8 cellular contexts compared by ENCODE assay signal in the genomic region with DNA sequence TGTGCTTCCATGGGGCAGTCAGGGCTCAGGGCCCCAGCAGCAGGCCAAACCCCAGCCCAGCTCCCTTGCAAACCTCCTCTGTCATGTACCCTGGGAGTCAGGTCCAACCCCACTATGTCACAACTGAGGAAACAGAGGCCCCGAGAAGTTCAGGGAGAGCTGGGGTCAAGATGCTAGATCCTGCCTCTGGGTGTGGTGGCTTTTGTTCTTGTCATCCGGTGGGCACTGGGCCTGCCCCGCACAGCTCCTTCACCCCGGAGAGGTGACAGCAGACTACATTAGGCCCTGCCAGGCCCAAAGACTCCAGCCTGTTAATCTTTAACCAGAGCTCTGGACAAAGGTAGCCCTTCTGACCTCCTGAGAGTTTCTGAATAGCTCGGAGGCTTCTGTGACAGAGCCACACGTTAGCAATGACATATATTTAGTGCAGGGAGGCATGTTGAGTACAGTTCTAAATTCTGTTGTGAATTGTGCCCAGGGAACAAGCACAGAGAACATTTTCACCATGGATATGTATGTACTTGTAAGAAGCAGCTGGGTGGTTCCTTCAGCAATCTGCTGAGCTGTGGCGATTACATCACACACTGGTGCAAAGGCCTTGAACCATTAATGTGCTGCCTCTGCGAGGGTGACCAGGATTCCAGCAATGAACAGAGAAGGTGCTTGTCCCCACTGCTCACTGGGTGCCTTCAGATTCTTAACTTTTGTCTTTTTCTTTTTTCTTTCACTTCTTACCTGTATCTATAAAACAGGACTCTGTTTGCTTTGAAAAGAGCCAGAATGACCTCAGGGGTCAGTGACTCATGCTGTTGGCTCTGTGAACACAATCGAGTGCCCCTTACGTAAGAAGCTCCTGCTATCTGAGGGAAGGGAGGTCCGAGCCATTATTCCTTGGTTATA.
DNase-seq lines count a peak whose midpoint lies in the region; ATAC-seq, FAIRE-seq and TF ChIP-seq lines count a peak whose summit lies in the region.

No MANE protein-coding gene starts in this region.

- no peaks in the 10 kb centered on the region for H3K4me1 Mint-ChIP-seq in activated naive CD8-positive, alpha-beta T cell treated with anti-CD3 and anti-CD28 coated beads for 36 hours

- TF ChIP-seq POLR2A in esophagus muscularis mucosa (IDR thresholded peaks at IDR 0.05; ENCODE audit: low read depth), result no peak

- H3K4me3 ChIP-seq in NT2/D1 (ENCODE audit: insufficient read length, low read depth), result no peak overlapping the region
- no peak overlapping the region for H3K4me3 ChIP-seq in esophagus muscularis mucosa
- no peak overlapping the region for H3K4me3 ChIP-seq in pancreas
- no peak overlapping the region for H3K4me3 ChIP-seq in H7 (ENCODE audit: insufficient read depth, low read depth, low read length)

- H3K27ac ChIP-seq in esophagus muscularis mucosa (replicated peaks in 1 of 4), result peak overlapping the region; percentile 56 to 70 (median 66)
- peak overlapping the region; percentile 89 to 98 (median 91) for H3K27ac ChIP-seq in pancreas

- ATAC-seq in Right ventricle myocardium inferior (peak; percentile 80), pancreas (peak; percentile 84 to 88 (median 88))

- no peak for FAIRE-seq in pancreas (lab: Jason Lieb, UNC)

- intact Hi-C loops in Right ventricle myocardium inferior (cut with DNase I), result no loop called here
- intact Hi-C loops in cardiac septum (cut with DNase I), result no loop called here
- intact Hi-C loops in esophagus muscularis mucosa (cut with DNase I), result loop anchor here (10.0 kb wide), 1 partner anchor 103 kb away; the partner anchor contains the start of gene RHOU
- intact Hi-C loops in pancreas (cut with DNase I), result no loop called here

- H3K9me3 ChIP-seq in NT2/D1 (ENCODE audit: insufficient read depth, low read length) (peaks cover 8% of the 10 kb centered on the region), esophagus muscularis mucosa (peaks cover 0 to 5% (median 0%) of the 10 kb centered on the region in 4 donors), pancreas (no peaks in the 10 kb centered on the region)

- H3K27me3 Mint-ChIP-seq in activated naive CD8-positive, alpha-beta T cell treated with anti-CD3 and anti-CD28 coated beads for 36 hours, result no peaks in the 10 kb centered on the region

- H3K4me1 ChIP-seq in NT2/D1 (ENCODE audit: insufficient read depth, insufficient read length), result peaks cover 12% of the 10 kb centered on the region
- peaks cover 9 to 30% (median 24%) of the 10 kb centered on the region in 4 donors for H3K4me1 ChIP-seq in esophagus muscularis mucosa
- H3K4me1 ChIP-seq in pancreas, result peaks cover 31 to 34% (median 34%) of the 10 kb centered on the region in 3 donors

- H3K36me3 Mint-ChIP-seq in activated naive CD8-positive, alpha-beta T cell treated with anti-CD3 and anti-CD28 coated beads for 36 hours, result peaks cover 3% of the 10 kb centered on the region

- no peak overlapping the region for H3K27ac Mint-ChIP-seq in activated naive CD8-positive, alpha-beta T cell treated with anti-CD3 and anti-CD28 coated beads for 36 hours

- H3K27me3 ChIP-seq in NT2/D1 (ENCODE audit: insufficient read depth, insufficient read length) (no peaks in the 10 kb centered on the region), esophagus muscularis mucosa (no peaks in the 10 kb centered on the region), pancreas (no peaks in the 10 kb centered on the region), H7 (ENCODE audit: control insufficient read depth, insufficient read depth, low read length) (no peaks in the 10 kb centered on the region)

- peak; percentile 3 for TF ChIP-seq EP300 in esophagus muscularis mucosa (IDR thresholded peaks at IDR 0.05)

- H3K9me3 Mint-ChIP-seq in activated naive CD8-positive, alpha-beta T cell treated with anti-CD3 and anti-CD28 coated beads for 36 hours, result peaks cover 6% of the 10 kb centered on the region

- no peaks in the 10 kb centered on the region for H3K36me3 ChIP-seq in NT2/D1 (ENCODE audit: insufficient read depth, insufficient read length, low read length)
- H3K36me3 ChIP-seq in esophagus muscularis mucosa, result no peaks in the 10 kb centered on the region
- no peaks in the 10 kb centered on the region for H3K36me3 ChIP-seq in pancreas
- no peaks in the 10 kb centered on the region for H3K36me3 ChIP-seq in H7 (replicated peaks; ENCODE audit: control insufficient read depth, insufficient read depth, low read length)

- DNase-seq in Right ventricle myocardium inferior (ENCODE audit: missing footprints) (no peak), cardiac septum (ENCODE audit: low spot score) (no peak), NT2/D1 (ENCODE audit: low read depth, low spot score) (no peak), esophagus muscularis mucosa (ENCODE audit: extremely low spot score) (no peak), pancreas (peak in 5 of 6 donors; percentile 71 to 80 (median 78)), NCI-H446 (lab: John Stamatoyannopoulos, UW) (no peak), H7 (no peak)
- DNase-seq in activated naive CD8-positive, alpha-beta T cell treated with anti-CD3 and anti-CD28 coated beads for 36 hours, result no peak

- H3K9ac ChIP-seq in NT2/D1 (ENCODE audit: insufficient read length, low read depth), result peak overlapping the region; percentile 13

- no peak overlapping the region for H3K4me3 Mint-ChIP-seq in activated naive CD8-positive, alpha-beta T cell treated with anti-CD3 and anti-CD28 coated beads for 36 hours

- TF ChIP-seq CTCF in esophagus muscularis mucosa (IDR thresholded peaks at IDR 0.05) (no peak), pancreas (IDR thresholded peaks at IDR 0.05) (no peak)

- 33% methylated on average over 5 of the region's 11 CpGs for WGBS in esophagus muscularis mucosa
- 10 to 12% methylated on average over 11 of the region's 11 CpGs for WGBS in pancreas, 2 donors

Comparison
In these comparisons a context has a peak if more than half of its experiments do, and no peak if none do; other contexts are left out.
1. DNase-seq: peak in pancreas (5 of 6); none in Right ventricle myocardium inferior (single experiment), cardiac septum (single experiment), NT2/D1 (single experiment), esophagus muscularis mucosa (single experiment), NCI-H446 (0 of 2), H7 (single experiment) and activated naive CD8-positive, alpha-beta T cell treated with anti-CD3 and anti-CD28 coated beads for 36 hours (single experiment).